11 cellular contexts compared by ENCODE assay signal in genomic region chr10:34244787-34245484, GRCh38.
A peak's percentile ranks its signal among the peaks of the same experiment; 100 is the strongest.
DNase-seq lines count a peak whose midpoint lies in the region; ATAC-seq, FAIRE-seq and TF ChIP-seq lines count a peak whose summit lies in the region.
"Had no signal": no experiment of that assay in that cellular context is flagged by ENCODE, and none has a peak within 500 bp of the region (broad histone marks: within the 10 kb centered on the region; RNA-seq: fewer than 3 reads in every experiment).

No MANE protein-coding gene starts in this region.

- no peak overlapping the region for H2BK15ac ChIP-seq in mesendoderm (replicated peaks; ENCODE audit: low read depth)

- no peak overlapping the region for H4K8ac ChIP-seq in mesendoderm (ENCODE audit: low read depth, low read length)

- no peak overlapping the region for H2AK5ac ChIP-seq in mesendoderm (ENCODE audit: low read length)

- no peak for DNase-seq in WTC11 (ENCODE audit: low spot score)
- peak; percentile 20 for DNase-seq in epithelial cell of esophagus (ENCODE audit: low read depth)
- DNase-seq in mesendoderm, result peak; percentile 15
- no peak for DNase-seq in C1 segment of cervical spinal cord (lab: John Stamatoyannopoulos, UW)
- DNase-seq in urothelium cell line (ENCODE audit: low spot score), result no peak
- DNase-seq: CD4-positive, CD25-positive, alpha-beta regulatory T cell; GOT3; H9 had no signal

- no peak overlapping the region for H3K23ac ChIP-seq in mesendoderm (ENCODE audit: low read length)

- H2BK5ac ChIP-seq in mesendoderm (ENCODE audit: low read length), result no peak overlapping the region

- no peak overlapping the region for H3K18ac ChIP-seq in mesendoderm (ENCODE audit: low read length)

- no peak overlapping the region for H3K4me3 Mint-ChIP-seq in WTC11
- H3K4me3 Mint-ChIP-seq: CD4-positive, CD25-positive, alpha-beta regulatory T cell; H9 had no signal

- H3K4me1 Mint-ChIP-seq in WTC11, result no peaks in the 10 kb centered on the region
- H3K4me1 Mint-ChIP-seq: CD4-positive, CD25-positive, alpha-beta regulatory T cell; H9 had no signal

- H2BK120ac ChIP-seq in mesendoderm (ENCODE audit: low read depth, low read length), result no peak overlapping the region

- no peaks in the 10 kb centered on the region for H3K4me1 ChIP-seq in mesendoderm (ENCODE audit: control insufficient read depth, low read depth, low read length)

- H3K4me2 ChIP-seq in mesendoderm (ENCODE audit: low read length), result no peak overlapping the region
- H3K4me2 ChIP-seq: A549 had no signal

- no peaks in the 10 kb centered on the region for H3K27me3 Mint-ChIP-seq in WTC11 (ENCODE audit: low read depth)

- no peak overlapping the region for H3K27ac ChIP-seq in mesendoderm (ENCODE audit: low read depth, low read length)

- H3K36me3 Mint-ChIP-seq in WTC11, result no peaks in the 10 kb centered on the region
- H3K36me3 Mint-ChIP-seq: CD4-positive, CD25-positive, alpha-beta regulatory T cell had no signal

- no peak for FAIRE-seq in urothelium cell line (lab: Jason Lieb, UNC)
- FAIRE-seq: A549, GM12878 had no signal

- no peak overlapping the region for H3K4me3 ChIP-seq in epithelial cell of esophagus (ENCODE audit: low read length)
- no peak overlapping the region for H3K4me3 ChIP-seq in mesendoderm (ENCODE audit: low read length)
- H3K4me3 ChIP-seq: A549, GM12878 had no signal

- peaks cover 3% of the 10 kb centered on the region for H3K9me3 Mint-ChIP-seq in WTC11
- H3K9me3 Mint-ChIP-seq: CD4-positive, CD25-positive, alpha-beta regulatory T cell had no signal

- H3K79me2 ChIP-seq in mesendoderm (ENCODE audit: control insufficient read depth, insufficient read depth, low read length), result no peaks in the 10 kb centered on the region

- no peak overlapping the region for H4K5ac ChIP-seq in mesendoderm (ENCODE audit: low read length)

- H3K79me1 ChIP-seq in mesendoderm (ENCODE audit: low read length), result no peaks in the 10 kb centered on the region

- ATAC-seq in WTC11, result no peak
- no peak for ATAC-seq in activated CD4-positive, CD25-positive, alpha-beta regulatory T cell treated with anti-CD3 and anti-CD28 coated beads, Interleukin-2, amount 50 U/mL, for 24 hours
- ATAC-seq: A549, GM12878 had no signal

- H3K27ac Mint-ChIP-seq in WTC11, result 0 out of 2 replicates have a peak overlapping the region, but pooled peaks have one; percentile 5
- H3K27ac Mint-ChIP-seq: H9 had no signal

- POLR2A ChIA-PET in WTC11 (lab: Charles Lee), result no interaction called here

- no peak overlapping the region for H3K56ac ChIP-seq in mesendoderm (ENCODE audit: low read length)

- no peaks in the 10 kb centered on the region for H3K36me3 ChIP-seq in mesendoderm (ENCODE audit: control insufficient read depth, insufficient read depth, low read length)

- no peak overlapping the region for H3K9ac ChIP-seq in mesendoderm (ENCODE audit: low read length)

- TF ChIP-seq CTCF in WTC11 (IDR thresholded peaks at IDR 0.05) (no peak), epithelial cell of esophagus (IDR thresholded peaks at IDR 0.05; ENCODE audit: insufficient read depth, low read depth, low read length, missing control alignments) (no peak)

- WGBS in mesendoderm (ENCODE audit: extremely low coverage, insufficient coverage, low lambda C conversion rate), result no CpG with 5 or more reads among the region's 9 CpGs

- CTCF ChIA-PET in WTC11 (lab: Charles Lee), result no interaction called here

- H3K27me3 ChIP-seq in mesendoderm (ENCODE audit: insufficient read depth, low read length, poor library complexity), result no peaks in the 10 kb centered on the region

- no peak overlapping the region for H3K4ac ChIP-seq in mesendoderm (ENCODE audit: low read depth, low read length)

TF ChIP-seq in WTC11, 78 proteins besides CTCF, POLR2A, EP300 and RAD21 (continues in another document):
- TF ChIP-seq ZBTB43 (CRISPR knock-in tag; IDR thresholded peaks at IDR 0.05) (no peak), ZNF423 (CRISPR knock-in tag; IDR thresholded peaks at IDR 0.05) (no peak), OVOL2 (CRISPR knock-in tag; IDR thresholded peaks at IDR 0.05; ENCODE audit: borderline replicate concordance) (no peak), CREM (CRISPR knock-in tag; IDR thresholded peaks at IDR 0.05) (no peak), SOX15 (CRISPR knock-in tag; IDR thresholded peaks at IDR 0.05) (no peak), ZNF121 (CRISPR knock-in tag; IDR thresholded peaks at IDR 0.05) (no peak), ZNF138 (CRISPR knock-in tag; conservative IDR thresholded peaks at IDR 0.05) (no peak), ZBTB21 (CRISPR knock-in tag; IDR thresholded peaks at IDR 0.05; ENCODE audit: borderline replicate concordance) (no peak), ZMAT4 (CRISPR knock-in tag; IDR thresholded peaks at IDR 0.05) (no peak), PREB (CRISPR knock-in tag; IDR thresholded peaks at IDR 0.05; ENCODE audit: borderline replicate concordance) (no peak), TEAD4 (CRISPR knock-in tag; IDR thresholded peaks at IDR 0.05) (no peak), RORB (CRISPR knock-in tag; IDR thresholded peaks at IDR 0.05) (no peak), ZNF232 (CRISPR knock-in tag; IDR thresholded peaks at IDR 0.05) (no peak), NR2C2 (CRISPR knock-in tag; IDR thresholded peaks at IDR 0.05) (no peak), AR (CRISPR knock-in tag; IDR thresholded peaks at IDR 0.05) (no peak), TCF7 (CRISPR knock-in tag; IDR thresholded peaks at IDR 0.05; ENCODE audit: low read depth) (no peak), JUN (CRISPR knock-in tag; IDR thresholded peaks at IDR 0.05) (no peak)

Comparison
In these comparisons a context has a peak if more than half of its experiments do, and no peak if none do; other contexts are left out.
1. DNase-seq: peak in epithelial cell of esophagus (single experiment) and mesendoderm (single experiment); none in WTC11 (single experiment), C1 segment of cervical spinal cord (0 of 14) and urothelium cell line (single experiment).